In the genomic region with DNA sequence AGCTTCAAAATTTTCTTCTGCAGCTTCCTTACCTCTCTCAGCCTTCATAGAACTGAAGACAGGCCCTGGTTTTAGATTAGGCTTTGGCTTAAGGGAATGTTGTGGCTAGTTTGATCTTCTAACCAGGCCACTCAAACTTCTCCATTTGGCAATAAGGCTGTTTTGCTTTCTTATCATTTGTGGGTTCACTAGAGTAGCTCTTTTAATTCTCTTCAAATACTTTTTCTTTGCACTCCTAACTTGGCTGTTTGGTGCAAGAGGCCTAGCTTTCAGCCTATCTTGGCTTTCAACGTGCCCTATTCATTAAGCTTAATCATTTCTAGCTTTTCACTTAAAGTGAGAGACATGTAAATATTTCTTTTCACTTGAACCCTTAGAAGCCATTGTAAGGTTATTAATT, we compare ENCODE assay signal across 1 cellular context.
TF ChIP-seq lines count a peak whose summit lies in the region.

No MANE protein-coding gene starts in this region.

TF ChIP-seq in GM23338, 12 proteins besides CTCF, POLR2A, EP300 and RAD21 (continued from another document):
- TF ChIP-seq ZNF462 (CRISPR knock-in tag; IDR thresholded peaks at IDR 0.05) (no peak), ZNF114 (CRISPR knock-in tag; IDR thresholded peaks at IDR 0.05) (no peak), ZNF331 (CRISPR knock-in tag; IDR thresholded peaks at IDR 0.05; ENCODE audit: low read depth) (no peak), JUNB (IDR thresholded peaks at IDR 0.05; ENCODE audit: unreplicated experiment) (no peak), EZH2 (IDR thresholded peaks at IDR 0.05; ENCODE audit: low read depth, unreplicated experiment) (no peak), EZH2phosphoT487 (IDR thresholded peaks at IDR 0.05; ENCODE audit: unreplicated experiment) (no peak), NANOG (IDR thresholded peaks at IDR 0.05; ENCODE audit: borderline replicate concordance) (no peak)
